In genomic region chr5:142644127-142644526, GRCh38 we compare ENCODE assay signal across 16 cellular contexts. TPM values are rescaled to one million over a fixed set of nuclear protein-coding genes. Genes with fewer than 3 reads are reported as not detected.
DNase-seq lines count a peak whose midpoint lies in the region; ATAC-seq, FAIRE-seq and TF ChIP-seq lines count a peak whose summit lies in the region.
"Had no signal": no experiment of that assay in that cellular context is flagged by ENCODE, and none has a peak within 500 bp of the region (broad histone marks: within the 10 kb centered on the region; RNA-seq: fewer than 3 reads in every experiment).

No MANE protein-coding gene starts in this region.

- H3K4me3 Mint-ChIP-seq in WTC11 (no peak overlapping the region), neural progenitor cell (no peak overlapping the region)
- no peak overlapping the region for H3K4me3 Mint-ChIP-seq in stimulated activated effector memory CD8-positive, alpha-beta T cell treated with anti-CD3 and anti-CD28 coated beads, Interleukin-12 subunit alpha, Interleukin-12 subunit beta, amount 100 ng/mL, for 72 hours
- H3K4me3 Mint-ChIP-seq: activated naive CD4-positive, alpha-beta T cell treated with anti-CD3 and anti-CD28 coated beads, Interleukin-2, amount 50 U/mL, for 24 hours had no signal

- H3K27me3 Mint-ChIP-seq in WTC11 (ENCODE audit: low read depth) (no peaks in the 10 kb centered on the region), neural progenitor cell (ENCODE audit: insufficient read depth, low read depth) (no peaks in the 10 kb centered on the region)
- H3K27me3 Mint-ChIP-seq: activated naive CD4-positive, alpha-beta T cell treated with anti-CD3 and anti-CD28 coated beads, Interleukin-2, amount 50 U/mL, for 24 hours had no signal

- no peaks in the 10 kb centered on the region for H3K27me3 ChIP-seq in neural progenitor cell
- H3K27me3 ChIP-seq in upper lobe of right lung, result no peaks in the 10 kb centered on the region
- H3K27me3 ChIP-seq: BLaER1 treated with 17β-estradiol and CSF1 and Interleukin-3, amounts not matched to agents 10 nM and 100 nM; tibial nerve had no signal

- no peak overlapping the region for H3K27ac ChIP-seq in neural progenitor cell
- no peak overlapping the region for H3K27ac ChIP-seq in upper lobe of right lung
- H3K27ac ChIP-seq: BLaER1 treated with 17β-estradiol and CSF1 and Interleukin-3, amounts not matched to agents 10 nM and 100 nM; WERI-Rb-1 had no signal

- H3K9ac ChIP-seq in neural progenitor cell, result no peak overlapping the region
- H3K9ac ChIP-seq: BLaER1 treated with 17β-estradiol and CSF1 and Interleukin-3, amounts not matched to agents 10 nM and 100 nM had no signal

- no peaks in the 10 kb centered on the region; the same call in 1 of the 2 replicates for H3K9me3 Mint-ChIP-seq in WTC11
- H3K9me3 Mint-ChIP-seq in stimulated activated effector memory CD8-positive, alpha-beta T cell treated with anti-CD3 and anti-CD28 coated beads, Interleukin-12 subunit alpha, Interleukin-12 subunit beta, amount 100 ng/mL, for 72 hours, result no peaks in the 10 kb centered on the region
- H3K9me3 Mint-ChIP-seq in neural progenitor cell, result no peaks in the 10 kb centered on the region
- H3K9me3 Mint-ChIP-seq: activated naive CD4-positive, alpha-beta T cell treated with anti-CD3 and anti-CD28 coated beads, Interleukin-2, amount 50 U/mL, for 24 hours had no signal

- H3K9me3 ChIP-seq in neural progenitor cell (ENCODE audit: low read depth), result no peaks in the 10 kb centered on the region
- no peaks in the 10 kb centered on the region for H3K9me3 ChIP-seq in upper lobe of right lung
- H3K9me3 ChIP-seq: BLaER1 treated with 17β-estradiol and CSF1 and Interleukin-3, amounts not matched to agents 10 nM and 100 nM; HAP-1; tibial nerve had no signal

- H3K36me3 ChIP-seq in neural progenitor cell (no peaks in the 10 kb centered on the region), upper lobe of right lung (no peaks in the 10 kb centered on the region)
- H3K36me3 ChIP-seq: BLaER1 treated with 17β-estradiol and CSF1 and Interleukin-3, amounts not matched to agents 10 nM and 100 nM; HAP-1; tibial nerve; WERI-Rb-1 had no signal

- FAIRE-seq in HTR-8/SVneo (lab: Jason Lieb, UNC), result no peak

- CTCF ChIA-PET in WTC11 (lab: Charles Lee), result interaction anchor here (0.5 to 5.4 kb wide), 8 partner anchors 11 to 324 kb away, joined by 3 to 68 read pairs (median 4); no protein-coding TSS in a partner anchor

- no peak for TF ChIP-seq CTCF in WTC11 (IDR thresholded peaks at IDR 0.05)
- no peak for TF ChIP-seq CTCF in neural progenitor cell (IDR thresholded peaks at IDR 0.05)
- TF ChIP-seq CTCF in upper lobe of right lung (IDR thresholded peaks at IDR 0.05), result no peak

- peak; percentile 20 for DNase-seq in HCEC 1CT
- DNase-seq in WTC11 (ENCODE audit: low spot score), result no peak
- peak; percentile 11 for DNase-seq in glomerular visceral epithelial cell (ENCODE audit: extremely low spot score)
- no peak for DNase-seq in stimulated activated effector memory CD8-positive, alpha-beta T cell treated with anti-CD3 and anti-CD28 coated beads, Interleukin-12 subunit alpha, Interleukin-12 subunit beta, amount 100 ng/mL, for 72 hours (ENCODE audit: low spot score in 2 of 2)
- DNase-seq in neural progenitor cell (ENCODE audit: low spot score), result no peak
- no peak for DNase-seq in upper lobe of right lung
- DNase-seq in HTR-8/SVneo (ENCODE audit: insufficient read length, low spot score), result no peak
- no peak for DNase-seq in activated naive CD4-positive, alpha-beta T cell treated with Interleukin-2 at 50 U/mL for 16 hours
- DNase-seq: activated CD8-positive, alpha-beta memory T cell treated with anti-CD3 and anti-CD28 coated beads, Interleukin-2, amount 50 U/mL, for 4 hours; DMS153; erythroblast had no signal

- H3F3A ChIP-seq in neural progenitor cell (ENCODE audit: low read depth), result no peaks in the 10 kb centered on the region

- ATAC-seq in WTC11 (no peak; the same call in 1 of the 2 replicates), upper lobe of right lung (no peak)
- ATAC-seq in stimulated activated effector memory CD8-positive, alpha-beta T cell treated with anti-CD3 and anti-CD28 coated beads, Interleukin-12 subunit alpha, Interleukin-12 subunit beta, amount 100 ng/mL, for 72 hours, result peak; percentile 26

- H3K4me1 ChIP-seq in neural progenitor cell, result no peaks in the 10 kb centered on the region
- H3K4me1 ChIP-seq in upper lobe of right lung, result peaks cover 8% of the 10 kb centered on the region
- H3K4me1 ChIP-seq: HAP-1 had no signal

- H3K36me3 Mint-ChIP-seq in WTC11 (0 out of 2 replicates have a peak, but pooled peaks cover 3% of the 10 kb centered on the region), neural progenitor cell (no peaks in the 10 kb centered on the region)
- no peaks in the 10 kb centered on the region for H3K36me3 Mint-ChIP-seq in stimulated activated effector memory CD8-positive, alpha-beta T cell treated with anti-CD3 and anti-CD28 coated beads, Interleukin-12 subunit alpha, Interleukin-12 subunit beta, amount 100 ng/mL, for 72 hours
- H3K36me3 Mint-ChIP-seq: activated naive CD4-positive, alpha-beta T cell treated with anti-CD3 and anti-CD28 coated beads, Interleukin-2, amount 50 U/mL, for 24 hours had no signal

- H4K20me1 ChIP-seq in neural progenitor cell (ENCODE audit: low read depth), result no peaks in the 10 kb centered on the region
- H4K20me1 ChIP-seq: BLaER1 treated with 17β-estradiol and CSF1 and Interleukin-3, amounts not matched to agents 10 nM and 100 nM had no signal

- H3K27ac Mint-ChIP-seq in WTC11, result peak overlapping the region; percentile 5; the same call in 1 of the 2 replicates
- H3K27ac Mint-ChIP-seq in stimulated activated effector memory CD8-positive, alpha-beta T cell treated with anti-CD3 and anti-CD28 coated beads, Interleukin-12 subunit alpha, Interleukin-12 subunit beta, amount 100 ng/mL, for 72 hours, result no peak overlapping the region
- no peak overlapping the region for H3K27ac Mint-ChIP-seq in neural progenitor cell
- H3K27ac Mint-ChIP-seq: activated naive CD4-positive, alpha-beta T cell treated with anti-CD3 and anti-CD28 coated beads, Interleukin-2, amount 50 U/mL, for 24 hours had no signal

- H2AFZ ChIP-seq in neural progenitor cell (replicated peaks), result no peak overlapping the region

- peaks cover 29% of the 10 kb centered on the region for H3K4me1 Mint-ChIP-seq in WTC11
- H3K4me1 Mint-ChIP-seq in stimulated activated effector memory CD8-positive, alpha-beta T cell treated with anti-CD3 and anti-CD28 coated beads, Interleukin-12 subunit alpha, Interleukin-12 subunit beta, amount 100 ng/mL, for 72 hours, result no peaks in the 10 kb centered on the region
- peaks cover 4% of the 10 kb centered on the region for H3K4me1 Mint-ChIP-seq in neural progenitor cell
- H3K4me1 Mint-ChIP-seq: activated naive CD4-positive, alpha-beta T cell treated with anti-CD3 and anti-CD28 coated beads, Interleukin-2, amount 50 U/mL, for 24 hours had no signal

- H3K4me3 ChIP-seq in neural progenitor cell, result no peak overlapping the region
- H3K4me3 ChIP-seq in upper lobe of right lung, result no peak overlapping the region
- H3K4me3 ChIP-seq: BLaER1 treated with 17β-estradiol and CSF1 and Interleukin-3, amounts not matched to agents 10 nM and 100 nM; HAP-1; tibial nerve had no signal

- no peak overlapping the region for H3K4me2 ChIP-seq in neural progenitor cell
- H3K4me2 ChIP-seq: BLaER1 treated with 17β-estradiol and CSF1 and Interleukin-3, amounts not matched to agents 10 nM and 100 nM had no signal

- H3K79me2 ChIP-seq in neural progenitor cell (ENCODE audit: low read depth), result no peaks in the 10 kb centered on the region

- POLR2A ChIA-PET in WTC11 (lab: Charles Lee), result no interaction called here

- intact Hi-C loops in upper lobe of right lung (cut with DNase I), result no loop called here

TF ChIP-seq in WTC11, 78 proteins besides CTCF, POLR2A, EP300 and RAD21:
- TF ChIP-seq, protein P1, sequence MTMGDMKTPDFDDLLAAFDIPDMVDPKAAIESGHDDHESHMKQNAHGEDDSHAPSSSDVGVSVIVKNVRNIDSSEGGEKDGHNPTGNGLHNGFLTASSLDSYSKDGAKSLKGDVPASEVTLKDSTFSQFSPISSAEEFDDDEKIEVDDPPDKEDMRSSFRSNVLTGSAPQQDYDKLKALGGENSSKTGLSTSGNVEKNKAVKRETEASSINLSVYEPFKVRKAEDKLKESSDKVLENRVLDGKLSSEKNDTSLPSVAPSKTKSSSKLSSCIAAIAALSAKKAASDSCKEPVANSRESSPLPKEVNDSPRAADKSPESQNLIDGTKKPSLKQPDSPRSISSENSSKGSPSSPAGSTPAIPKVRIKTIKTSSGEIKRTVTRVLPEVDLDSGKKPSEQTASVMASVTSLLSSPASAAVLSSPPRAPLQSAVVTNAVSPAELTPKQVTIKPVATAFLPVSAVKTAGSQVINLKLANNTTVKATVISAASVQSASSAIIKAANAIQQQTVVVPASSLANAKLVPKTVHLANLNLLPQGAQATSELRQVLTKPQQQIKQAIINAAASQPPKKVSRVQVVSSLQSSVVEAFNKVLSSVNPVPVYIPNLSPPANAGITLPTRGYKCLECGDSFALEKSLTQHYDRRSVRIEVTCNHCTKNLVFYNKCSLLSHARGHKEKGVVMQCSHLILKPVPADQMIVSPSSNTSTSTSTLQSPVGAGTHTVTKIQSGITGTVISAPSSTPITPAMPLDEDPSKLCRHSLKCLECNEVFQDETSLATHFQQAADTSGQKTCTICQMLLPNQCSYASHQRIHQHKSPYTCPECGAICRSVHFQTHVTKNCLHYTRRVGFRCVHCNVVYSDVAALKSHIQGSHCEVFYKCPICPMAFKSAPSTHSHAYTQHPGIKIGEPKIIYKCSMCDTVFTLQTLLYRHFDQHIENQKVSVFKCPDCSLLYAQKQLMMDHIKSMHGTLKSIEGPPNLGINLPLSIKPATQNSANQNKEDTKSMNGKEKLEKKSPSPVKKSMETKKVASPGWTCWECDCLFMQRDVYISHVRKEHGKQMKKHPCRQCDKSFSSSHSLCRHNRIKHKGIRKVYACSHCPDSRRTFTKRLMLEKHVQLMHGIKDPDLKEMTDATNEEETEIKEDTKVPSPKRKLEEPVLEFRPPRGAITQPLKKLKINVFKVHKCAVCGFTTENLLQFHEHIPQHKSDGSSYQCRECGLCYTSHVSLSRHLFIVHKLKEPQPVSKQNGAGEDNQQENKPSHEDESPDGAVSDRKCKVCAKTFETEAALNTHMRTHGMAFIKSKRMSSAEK (CRISPR knock-in tag; IDR thresholded peaks at IDR 0.05; ENCODE audit: borderline replicate concordance), result no peak
- no peak for TF ChIP-seq FOXP1 (CRISPR knock-in tag; IDR thresholded peaks at IDR 0.05; ENCODE audit: borderline replicate concordance)

RNA-seq across cellular contexts. Expression of gene FGF1, which starts 41.8 kb away (rescaled TPM):
- total RNA-seq in WTC11 (2021) (0.21 to 0.55 TPM in 2 of 3 replicates, not detected in the other), neural progenitor cell (ENCODE audit: low replicate concordance) (not detected in 2 replicates), upper lobe of right lung (1.8 TPM)

Comparison
In these comparisons a context has a peak if more than half of its experiments do, and no peak if none do; other contexts are left out.
1. DNase-seq: peak in HCEC 1CT (single experiment) and glomerular visceral epithelial cell (single experiment); none in WTC11 (single experiment), stimulated activated effector memory CD8-positive, alpha-beta T cell treated with anti-CD3 and anti-CD28 coated beads, Interleukin-12 subunit alpha, Interleukin-12 subunit beta, amount 100 ng/mL, for 72 hours (0 of 2), neural progenitor cell (single experiment), upper lobe of right lung (single experiment), HTR-8/SVneo (single experiment) and activated naive CD4-positive, alpha-beta T cell treated with Interleukin-2 at 50 U/mL for 16 hours (single experiment).